Comparison of ENCODE assay signal across 26 cellular contexts in the genomic region with DNA sequence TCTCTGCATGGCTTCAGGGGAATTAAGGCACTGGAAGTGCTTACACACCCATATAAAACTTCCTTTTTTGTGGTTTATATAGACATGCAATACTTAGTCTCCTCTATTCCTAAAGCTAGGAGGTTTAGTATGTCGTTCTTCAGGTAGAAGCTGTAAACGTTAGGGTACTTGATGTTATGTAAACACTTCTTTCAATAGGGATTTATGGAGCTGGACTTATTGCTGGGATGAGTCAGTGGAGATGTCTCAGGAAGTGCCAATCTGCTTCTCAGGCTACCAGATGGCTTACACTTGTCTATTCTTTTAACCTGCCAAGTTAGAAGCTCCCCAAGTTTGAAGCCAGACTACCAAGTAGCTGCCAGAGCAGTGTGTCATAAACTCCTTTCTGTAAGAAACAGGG.
DNase-seq lines count a peak whose midpoint lies in the region; ATAC-seq, FAIRE-seq and TF ChIP-seq lines count a peak whose summit lies in the region.
"Had no signal": no experiment of that assay in that cellular context is flagged by ENCODE, and none has a peak within 500 bp of the region (broad histone marks: within the 10 kb centered on the region; RNA-seq: fewer than 3 reads in every experiment).

No MANE protein-coding gene starts in this region.

- no peaks in the 10 kb centered on the region for H3K27me3 ChIP-seq in RWPE2 (ENCODE audit: insufficient read depth, poor library complexity, severe bottlenecking)
- H3K27me3 ChIP-seq in pancreas: no peaks in the 10 kb centered on the region
- H3K27me3 ChIP-seq: BE2C had no signal

- H3K36me3 ChIP-seq in RWPE2 (ENCODE audit: low read depth) (no peaks in the 10 kb centered on the region), pancreas (no peaks in the 10 kb centered on the region)
- H3K36me3 ChIP-seq: BE2C had no signal

- no peaks in the 10 kb centered on the region for H3K4me1 ChIP-seq in RWPE2 (ENCODE audit: insufficient read depth, poor library complexity, severe bottlenecking)
- no peaks in the 10 kb centered on the region for H3K4me1 ChIP-seq in pancreas
- H3K4me1 ChIP-seq: BE2C had no signal

- H3K27ac ChIP-seq in RWPE2 (ENCODE audit: poor library complexity, severe bottlenecking) (no peak overlapping the region), pancreas (no peak overlapping the region)
- H3K27ac ChIP-seq: 22Rv1, RWPE1 had no signal

- H3K9me3 ChIP-seq in RWPE2 (ENCODE audit: severe bottlenecking) (peaks cover 3% of the 10 kb centered on the region), pancreas (no peaks in the 10 kb centered on the region)
- H3K9me3 ChIP-seq: BE2C had no signal

- no peak for FAIRE-seq in pancreas (lab: Jason Lieb, UNC)
- FAIRE-seq: GM18507, H54, HepG2 had no signal

- H3K4me3 ChIP-seq in RWPE2 (ENCODE audit: severe bottlenecking) (no peak overlapping the region), pancreas (no peak overlapping the region)

- intact Hi-C loops in pancreas (cut with DNase I): no loop called here

- DNase-seq in NCI-H748 (lab: John Stamatoyannopoulos, UW; ENCODE audit: unreplicated experiment): peak; percentile 5
- no peak for DNase-seq in NCI-H748 treated with DMSO at 0.1 percent for 48 hours (lab: John Stamatoyannopoulos, UW)
- DNase-seq in NCI-H345 (lab: John Stamatoyannopoulos, UW): peak; percentile 31
- no peak for DNase-seq in RWPE2 (ENCODE audit: low spot score)
- no peak for DNase-seq in middle frontal gyrus (ENCODE audit: extremely low spot score, low spot score)
- DNase-seq in pancreas: no peak
- DNase-seq: BE2C, Calu3, Karpas-422, MV-4-11, NCI-H1105, NCI-H1436 treated with DMSO at 0.1 percent for 48 hours, NCI-H1930, NCI-H2107, NCI-H526, SHP77 treated with DMSO at 0.1 percent for 48 hours, SK-N-SH, SW 1271 had no signal

- TF ChIP-seq CTCF in RWPE2 (IDR thresholded peaks at IDR 0.05; ENCODE audit: poor library complexity, severe bottlenecking) (no peak), pancreas (IDR thresholded peaks at IDR 0.05) (no peak)

- 28 to 31% methylated on average over 2 of the region's 2 CpGs for WGBS in pancreas, 2 donors

- ATAC-seq in RWPE2 (ENCODE audit: low read depth) (peak; percentile 56; the same call in 2 of the 3 replicates), HG02571 (IDR thresholded peaks at IDR 0.05; ENCODE audit: unreplicated experiment) (no peak), HG02642 (IDR thresholded peaks at IDR 0.05; ENCODE audit: poor library complexity, unreplicated experiment) (no peak), pancreas (no peak)
- ATAC-seq: HepG2, Panc1 had no signal

Comparison
In these comparisons a context has a peak if more than half of its experiments do, and no peak if none do; other contexts are left out.
1. DNase-seq: peak in NCI-H748 (single experiment) and NCI-H345 (single experiment); none in NCI-H748 treated with DMSO at 0.1 percent for 48 hours (single experiment), RWPE2 (single experiment), middle frontal gyrus (single experiment) and pancreas (0 of 6).